Comparison of ENCODE assay signal across 8 cellular contexts in the genomic region with DNA sequence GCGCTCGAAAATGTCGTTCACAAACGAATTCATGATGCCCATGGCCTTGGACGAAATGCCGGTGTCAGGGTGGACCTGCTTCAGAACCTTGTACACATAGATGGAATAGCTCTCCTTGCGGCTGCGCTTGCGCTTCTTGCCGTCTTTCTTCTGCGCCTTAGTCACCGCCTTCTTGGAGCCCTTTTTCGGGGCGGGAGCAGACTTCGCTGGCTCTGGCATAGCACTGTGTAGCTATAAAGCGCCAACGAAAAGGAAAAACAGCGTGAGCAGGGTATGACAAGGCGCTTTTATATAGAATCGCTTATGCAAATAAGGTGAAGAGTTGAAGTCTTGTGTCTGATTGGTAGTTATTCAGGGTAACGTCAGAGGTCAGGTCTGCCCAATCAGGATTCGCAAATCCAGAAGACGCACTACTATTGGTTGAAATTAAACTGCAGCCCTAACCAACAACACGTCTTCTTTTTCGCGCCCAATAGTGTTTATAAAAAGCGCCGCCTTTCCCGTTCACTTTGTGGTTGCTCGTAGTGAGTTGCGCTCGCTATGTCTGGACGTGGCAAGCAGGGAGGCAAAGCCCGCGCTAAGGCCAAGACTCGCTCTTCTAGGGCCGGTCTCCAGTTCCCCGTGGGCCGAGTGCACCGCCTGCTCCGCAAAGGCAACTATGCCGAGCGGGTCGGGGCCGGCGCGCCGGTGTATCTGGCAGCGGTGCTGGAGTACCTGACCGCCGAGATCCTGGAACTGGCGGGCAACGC.
DNase-seq lines count a peak whose midpoint lies in the region; ATAC-seq, FAIRE-seq and TF ChIP-seq lines count a peak whose summit lies in the region.

No MANE protein-coding gene starts in this region.

- no peak overlapping the region for H3K27ac Mint-ChIP-seq in chondrocyte (ENCODE audit: unreplicated experiment)

- no peak overlapping the region for H3K9ac ChIP-seq in kidney (ENCODE audit: low read length in 2 of 2)

- TF ChIP-seq POLR2A in GM18951 (IDR thresholded peaks at IDR 0.05; ENCODE audit: extremely low read depth, insufficient read depth, insufficient read length): peak; percentile 98

- H3K27me3 Mint-ChIP-seq in chondrocyte (ENCODE audit: low read depth): no peaks in the 10 kb centered on the region

- H3K4me3 Mint-ChIP-seq in chondrocyte (ENCODE audit: unreplicated experiment): no peak overlapping the region

- H3K36me3 Mint-ChIP-seq in chondrocyte (ENCODE audit: low read depth): no peaks in the 10 kb centered on the region

- H3K4me1 Mint-ChIP-seq in chondrocyte (ENCODE audit: low read depth): peaks cover 10% of the 10 kb centered on the region

- FAIRE-seq in kidney (lab: Jason Lieb, UNC): peak; percentile 96

- H3K4me1 ChIP-seq in kidney (ENCODE audit: control insufficient read depth in 1 of 2, insufficient read depth in 1 of 2, low read depth in 1 of 2, low read length in 2 of 2): peaks cover 0 to 3% of the 10 kb centered on the region in 2 donors

- ATAC-seq in HG03196 (IDR thresholded peaks at IDR 0.05; ENCODE audit: unreplicated experiment): peak; percentile 77

- no peaks in the 10 kb centered on the region for H3K9me3 Mint-ChIP-seq in chondrocyte (ENCODE audit: low read depth)

- no peaks in the 10 kb centered on the region for H3K9me3 ChIP-seq in kidney (ENCODE audit: control insufficient read depth in 1 of 2, low read length in 2 of 2)

- H3K36me3 ChIP-seq in kidney (ENCODE audit: control insufficient read depth in 1 of 2, insufficient read depth in 2 of 2, low read length in 2 of 2): no peaks in the 10 kb centered on the region

- in situ Hi-C loops in GM18951 (cut with MboI; ENCODE audit: low sequenced_read_pairs, unreplicated experiment): loop anchor here (25.0 kb wide), 1 partner anchor 1095 kb away; a partner anchor contains a TSS

- H3K27ac ChIP-seq in kidney (ENCODE audit: low read depth in 2 of 2, low read length in 2 of 2): peak overlapping the region; percentile 29 to 83

- TF ChIP-seq CTCF in AG09309 (IDR thresholded peaks at IDR 0.05; ENCODE audit: control insufficient read depth, insufficient read depth, low read depth, low read length, missing control alignments) (no peak), chondrocyte (IDR thresholded peaks at IDR 0.05) (no peak), kidney (IDR thresholded peaks at IDR 0.05; ENCODE audit: borderline replicate concordance, extremely low read depth, insufficient read depth) (no peak)

- peak; percentile 100 for DNase-seq in AG09309 (ENCODE audit: low read depth)
- peak; percentile 96 for DNase-seq in NCI-H226
- DNase-seq in activated CD4-positive, CD25-positive, alpha-beta regulatory T cell (lab: John Stamatoyannopoulos, UW): peak; percentile 69 to 79 (median 75)
- DNase-seq in chondrocyte (ENCODE audit: low spot score): peak; percentile 94
- DNase-seq in kidney: peak; percentile 94
- DNase-seq in stimulated activated CD4-positive, alpha-beta T cell treated with anti-CD3 and anti-CD28 coated beads, Interleukin-15, amount 100 ng/mL, for 1 hour (ENCODE audit: low read depth in 1 of 2, low spot score in 1 of 2): peak; percentile 64 to 74

- H3K4me3 ChIP-seq in AG09309 (ENCODE audit: control insufficient read depth, low read depth, low read length) (peak overlapping the region; percentile 56), kidney (ENCODE audit: low read length in 2 of 2) (peak overlapping the region; percentile 46 to 66)

- intact Hi-C loops in kidney (cut with DNase I): no loop called here

Comparison
In these comparisons a context has a peak if more than half of its experiments do, and no peak if none do; other contexts are left out.
1. Peak in every context shown above with its lines: DNase-seq, ATAC-seq, H3K4me3 ChIP-seq and H3K27ac ChIP-seq.